27 cellular contexts compared by ENCODE assay signal in genomic region chr1:241675983-241676382, GRCh38. TPM values are rescaled to one million over a fixed set of nuclear protein-coding genes. Genes with fewer than 3 reads are reported as not detected.
DNase-seq lines count a peak whose midpoint lies in the region; ATAC-seq lines count a peak whose summit lies in the region.
"Had no signal": no experiment of that assay in that cellular context is flagged by ENCODE, and none has a peak within 500 bp of the region (broad histone marks: within the 10 kb centered on the region; RNA-seq: fewer than 3 reads in every experiment).

No MANE protein-coding gene starts in this region.

- H3K9me3 ChIP-seq in CD4-positive, CD25-positive, alpha-beta regulatory T cell (ENCODE audit: control insufficient read depth in 2 of 2, low read length in 2 of 2) = no peaks in the 10 kb centered on the region
- H3K9me3 ChIP-seq: breast epithelium, right lobe of liver, tibial nerve had no signal

- peaks cover 18% of the 10 kb centered on the region for H3K4me1 Mint-ChIP-seq in activated CD4-positive, alpha-beta T cell treated with anti-CD3 and anti-CD28 coated beads, Interleukin-2, amount 10 ng/mL, durations not matched to agents 7 days and 5 days
- peaks cover 11 to 25% (median 15%) of the 10 kb centered on the region in 4 donors for H3K4me1 Mint-ChIP-seq in CD4-positive, CD25-positive, alpha-beta regulatory T cell

- POLR2A ChIA-PET in activated CD4-positive, alpha-beta T cell treated with anti-CD3 and anti-CD28 coated beads, Interleukin-2, amount 10 ng/mL, durations not matched to agents 7 days and 5 days (lab: Charles Lee) = no interaction called here

- ATAC-seq in CD4-positive, CD25-positive, alpha-beta regulatory T cell (ENCODE audit: low read depth in 2 of 2) = no peak
- ATAC-seq in HG02884 (IDR thresholded peaks at IDR 0.05; ENCODE audit: unreplicated experiment) = no peak
- ATAC-seq: left colon, right lobe of liver had no signal

- H3K27me3 ChIP-seq in CD4-positive, CD25-positive, alpha-beta regulatory T cell (ENCODE audit: control insufficient read depth, insufficient read depth, low read length) = peaks cover 2% of the 10 kb centered on the region
- H3K27me3 ChIP-seq in H7 (ENCODE audit: control insufficient read depth, insufficient read depth, low read length) = no peaks in the 10 kb centered on the region
- H3K27me3 ChIP-seq: breast epithelium, right lobe of liver, tibial nerve had no signal

- CTCF ChIA-PET in activated CD4-positive, alpha-beta T cell treated with anti-CD3 and anti-CD28 coated beads, Interleukin-2, amount 10 ng/mL, durations not matched to agents 7 days and 5 days (lab: Charles Lee) = interaction anchor here (0.6 to 0.9 kb wide), 2 partner anchors 65 to 93 kb away, joined by 3 read pairs; no protein-coding TSS in a partner anchor

- H3K36me3 Mint-ChIP-seq in activated CD4-positive, alpha-beta T cell treated with anti-CD3 and anti-CD28 coated beads, Interleukin-2, amount 10 ng/mL, durations not matched to agents 7 days and 5 days (ENCODE audit: low read depth) = no peaks in the 10 kb centered on the region
- H3K36me3 Mint-ChIP-seq in CD4-positive, CD25-positive, alpha-beta regulatory T cell = peaks cover 5% of the 10 kb centered on the region
- H3K36me3 Mint-ChIP-seq: immature natural killer cell had no signal

- DNase-seq in activated CD4-positive, alpha-beta T cell treated with anti-CD3 and anti-CD28 coated beads, Interleukin-2, amount 10 ng/mL, durations not matched to agents 7 days and 5 days = no peak
- DNase-seq in activated CD4-positive, alpha-beta T cell treated with anti-CD3 and anti-CD28 coated beads for 1 hour = no peak
- no peak for DNase-seq in CD4-positive, CD25-positive, alpha-beta regulatory T cell
- DNase-seq in H7 (peak; percentile 14), left kidney (ENCODE audit: low read depth, low spot score) (peak; percentile 38), cardiac septum (ENCODE audit: low spot score) (no peak)
- DNase-seq in activated CD8-positive, alpha-beta memory T cell treated with anti-CD3 and anti-CD28 coated beads for 24 hours = no peak
- DNase-seq: ACHN; activated CD8-positive, alpha-beta memory T cell treated with anti-CD3 and anti-CD28 coated beads, Interleukin-2, amount 50 U/mL, for 48 hours; activated effector memory CD4-positive, alpha-beta T cell treated with anti-CD3 and anti-CD28 coated beads, Interleukin-2, amount 50 U/mL, for 16 hours; DMS79; effector CD4-positive, alpha-beta T cell; hypothalamus; immature natural killer cell; KBM-7; left colon; MM.1S; NCI-H1417 treated with DMSO at 0.1 percent for 48 hours; NCI-H2081; NCI-H345; right lobe of liver had no signal

- no peaks in the 10 kb centered on the region for H3K9me3 Mint-ChIP-seq in activated CD4-positive, alpha-beta T cell treated with anti-CD3 and anti-CD28 coated beads, Interleukin-2, amount 10 ng/mL, durations not matched to agents 7 days and 5 days
- peaks cover 0 to 6% (median 2%) of the 10 kb centered on the region in 7 donors for H3K9me3 Mint-ChIP-seq in CD4-positive, CD25-positive, alpha-beta regulatory T cell
- H3K9me3 Mint-ChIP-seq: immature natural killer cell; T-helper 2 cell treated with Interferon-gamma antibody and Interleukin-4, amounts not matched to agents 5 μg/mL and 100 μg/mL, for 36 hours had no signal

- peak overlapping the region; percentile 50 for H3K27ac Mint-ChIP-seq in activated CD4-positive, alpha-beta T cell treated with anti-CD3 and anti-CD28 coated beads, Interleukin-2, amount 10 ng/mL, durations not matched to agents 7 days and 5 days
- peak overlapping the region; percentile 28 to 67 (median 32) for H3K27ac Mint-ChIP-seq in CD4-positive, CD25-positive, alpha-beta regulatory T cell
- H3K27ac Mint-ChIP-seq: immature natural killer cell; T-helper 2 cell treated with Interferon-gamma antibody and Interleukin-4, amounts not matched to agents 5 μg/mL and 100 μg/mL, for 36 hours had no signal

- H3K36me3 ChIP-seq in CD4-positive, CD25-positive, alpha-beta regulatory T cell (ENCODE audit: control insufficient read depth, insufficient read depth, low read length) = no peaks in the 10 kb centered on the region
- H3K36me3 ChIP-seq in H7 (replicated peaks; ENCODE audit: control insufficient read depth, insufficient read depth, low read length) = no peaks in the 10 kb centered on the region
- H3K36me3 ChIP-seq: breast epithelium, right lobe of liver, tibial nerve had no signal

- H3K27me3 Mint-ChIP-seq in activated CD4-positive, alpha-beta T cell treated with anti-CD3 and anti-CD28 coated beads, Interleukin-2, amount 10 ng/mL, durations not matched to agents 7 days and 5 days = peaks cover 2% of the 10 kb centered on the region
- H3K27me3 Mint-ChIP-seq in CD4-positive, CD25-positive, alpha-beta regulatory T cell = peaks cover 4% of the 10 kb centered on the region

- H3K4me3 ChIP-seq in CD4-positive, CD25-positive, alpha-beta regulatory T cell (ENCODE audit: low read depth, low read length) = no peak overlapping the region
- no peak overlapping the region for H3K4me3 ChIP-seq in H7 (ENCODE audit: insufficient read depth, low read depth, low read length)
- H3K4me3 ChIP-seq: breast epithelium, right lobe of liver, tibial nerve had no signal

- H3K4me1 ChIP-seq in CD4-positive, CD25-positive, alpha-beta regulatory T cell (ENCODE audit: control insufficient read depth, insufficient read depth, low read length, poor library complexity, severe bottlenecking) = peaks cover 13% of the 10 kb centered on the region
- H3K4me1 ChIP-seq: breast epithelium, right lobe of liver, tibial nerve had no signal

- intact Hi-C loops in cardiac septum (cut with DNase I) = no loop called here

- no peak overlapping the region for H3K27ac ChIP-seq in CD4-positive, CD25-positive, alpha-beta regulatory T cell (ENCODE audit: insufficient read depth, low read length, poor library complexity, severe bottlenecking)
- H3K27ac ChIP-seq: breast epithelium, right lobe of liver, tibial nerve had no signal

- H3K4me3 Mint-ChIP-seq in activated CD4-positive, alpha-beta T cell treated with anti-CD3 and anti-CD28 coated beads, Interleukin-2, amount 10 ng/mL, durations not matched to agents 7 days and 5 days = no peak overlapping the region
- no peak overlapping the region for H3K4me3 Mint-ChIP-seq in CD4-positive, CD25-positive, alpha-beta regulatory T cell
- H3K4me3 Mint-ChIP-seq: immature natural killer cell; T-helper 2 cell treated with Interferon-gamma antibody and Interleukin-4, amounts not matched to agents 5 μg/mL and 100 μg/mL, for 36 hours had no signal

RNA-seq across cellular contexts. Expression of gene WDR64, which starts 23.9 kb away (rescaled TPM):
- under 1 TPM; 0.21 to 0.22 TPM for total RNA-seq in activated CD4-positive, alpha-beta T cell treated with anti-CD3 and anti-CD28 coated beads, Interleukin-2, amount 10 ng/mL, durations not matched to agents 7 days and 5 days
- not detected for total RNA-seq in CD4-positive, CD25-positive, alpha-beta regulatory T cell
- polyA plus RNA-seq in CD4-positive, CD25-positive, alpha-beta regulatory T cell = under 1 TPM in 3 of 4 donors, not detected in 1; 0.08 to 1.00 (median 0.35) TPM
- not detected in 2 replicates for total RNA-seq in H7 (2014; rRNA removed; shearing (Covaris generic))
- total RNA-seq in cardiac septum = not detected
- total RNA-seq: breast epithelium, posterior vena cava had no signal
- polyA plus RNA-seq: BJ, immature natural killer cell had no signal

RNA-seq across cellular contexts. Expression of gene CHML, which starts 35.8 kb away (rescaled TPM):
- total RNA-seq in activated CD4-positive, alpha-beta T cell treated with anti-CD3 and anti-CD28 coated beads, Interleukin-2, amount 10 ng/mL, durations not matched to agents 7 days and 5 days = 10 to 100 TPM; 13.0 to 16.3 TPM
- total RNA-seq in CD4-positive, CD25-positive, alpha-beta regulatory T cell = 5.5 TPM
- 1 to 10 TPM; 1.2 to 3.8 (median 3.3) TPM for polyA plus RNA-seq in CD4-positive, CD25-positive, alpha-beta regulatory T cell
- 30.4 and 47.0 TPM in 2 replicates for total RNA-seq in H7 (2014; rRNA removed; shearing (Covaris generic))
- 5.7 TPM for total RNA-seq in cardiac septum

RNA-seq across cellular contexts. Expression of gene OPN3, which starts 35.8 kb away (rescaled TPM):
- 10 to 100 TPM; 17.2 to 18.1 TPM for total RNA-seq in activated CD4-positive, alpha-beta T cell treated with anti-CD3 and anti-CD28 coated beads, Interleukin-2, amount 10 ng/mL, durations not matched to agents 7 days and 5 days
- total RNA-seq in CD4-positive, CD25-positive, alpha-beta regulatory T cell = 3.3 TPM
- 10 to 100 TPM; 11.2 to 20.4 (median 17.1) TPM for polyA plus RNA-seq in CD4-positive, CD25-positive, alpha-beta regulatory T cell
- total RNA-seq in H7 (2014; rRNA removed; shearing (Covaris generic)) = 55.3 and 63.5 TPM in 2 replicates
- 5.7 TPM for total RNA-seq in cardiac septum

Comparison
In these comparisons a context has a peak if more than half of its experiments do, and no peak if none do; other contexts are left out.
1. DNase-seq: peak in H7 (single experiment) and left kidney (single experiment); none in activated CD4-positive, alpha-beta T cell treated with anti-CD3 and anti-CD28 coated beads, Interleukin-2, amount 10 ng/mL, durations not matched to agents 7 days and 5 days (single experiment), activated CD4-positive, alpha-beta T cell treated with anti-CD3 and anti-CD28 coated beads for 1 hour (single experiment), CD4-positive, CD25-positive, alpha-beta regulatory T cell (0 of 3), activated CD8-positive, alpha-beta memory T cell treated with anti-CD3 and anti-CD28 coated beads for 24 hours (single experiment) and cardiac septum (single experiment).